Comparison of ENCODE assay signal across 24 cellular contexts in genomic region chr6:152093711-152094110, GRCh38.
"Had no signal": no experiment of that assay in that cellular context is flagged by ENCODE, and none has a peak within 500 bp of the region (broad histone marks: within the 10 kb centered on the region; RNA-seq: fewer than 3 reads in every experiment).

No MANE protein-coding gene starts in this region.

- H3K36me3 ChIP-seq: esophagus muscularis mucosa, gastrocnemius medialis, sigmoid colon, transverse colon had no signal

- H3K27me3 ChIP-seq: esophagus muscularis mucosa, gastrocnemius medialis, sigmoid colon, transverse colon had no signal

- H3K36me3 Mint-ChIP-seq: brain; naive B cell; stimulated activated naive B cell treated with anti-CD40 and anti-IgM and Interleukin-4, amounts not matched to agents 10 μg/mL and 1 μg/mL and 100 μg/mL, for 72 hours had no signal

- ATAC-seq: activated CD4-positive, CD25-positive, alpha-beta regulatory T cell treated with anti-CD3 and anti-CD28 coated beads, Interleukin-2, amount 50 U/mL, for 24 hours; effector memory CD8-positive, alpha-beta T cell; gastrocnemius medialis; stimulated activated naive B cell treated with anti-CD40 and anti-IgM and Interleukin-4, amounts not matched to agents 10 μg/mL and 1 μg/mL and 100 μg/mL, for 72 hours had no signal

- H3K9me3 ChIP-seq: esophagus muscularis mucosa, gastrocnemius medialis, sigmoid colon, transverse colon had no signal

- H3K4me3 ChIP-seq: esophagus muscularis mucosa, gastrocnemius medialis, sigmoid colon, smooth muscle cell, transverse colon had no signal

- H3K4me3 Mint-ChIP-seq: activated CD4-positive, alpha-beta memory T cell treated with anti-CD3 and anti-CD28 coated beads, Interleukin-2, amount 10 ng/mL, durations not matched to agents 7 days and 5 days; activated CD4-positive, alpha-beta T cell treated with anti-CD3 and anti-CD28 coated beads, Interleukin-2, amount 10 ng/mL, durations not matched to agents 24 days and 14 days; activated naive CD4-positive, alpha-beta T cell treated with anti-CD3 and anti-CD28 coated beads, Interleukin-2, amount 50 U/mL, for 24 hours; activated T-helper 1 cell treated with anti-CD3 and anti-CD28 coated beads, Interleukin-12 subunit alpha, Interleukin-12 subunit beta, Interleukin-2, Interleukin-4 antibody, amounts not matched to agents 30 ng/mL and 10 ng/mL and 1 ng/mL, durations not matched to agents 14 hours and 24 hours and 36 hours; brain; effector memory CD8-positive, alpha-beta T cell; naive B cell; neural crest cell; stimulated activated naive B cell treated with anti-CD40 and anti-IgM and Interleukin-4, amounts not matched to agents 10 μg/mL and 1 μg/mL and 100 μg/mL, for 72 hours had no signal

- H3K4me1 Mint-ChIP-seq: activated CD4-positive, alpha-beta T cell treated with anti-CD3 and anti-CD28 coated beads, Interleukin-2, amount 10 ng/mL, durations not matched to agents 24 days and 14 days; activated naive CD4-positive, alpha-beta T cell treated with anti-CD3 and anti-CD28 coated beads, Interleukin-2, amount 50 U/mL, for 24 hours; naive B cell; neural crest cell; stimulated activated naive B cell treated with anti-CD40 and anti-IgM and Interleukin-4, amounts not matched to agents 10 μg/mL and 1 μg/mL and 100 μg/mL, for 72 hours had no signal

- H3K27ac Mint-ChIP-seq: activated CD4-positive, alpha-beta memory T cell treated with anti-CD3 and anti-CD28 coated beads, Interleukin-2, amount 10 ng/mL, durations not matched to agents 7 days and 5 days; activated CD4-positive, alpha-beta T cell treated with anti-CD3 and anti-CD28 coated beads, Interleukin-2, amount 10 ng/mL, durations not matched to agents 24 days and 14 days; activated naive CD4-positive, alpha-beta T cell treated with anti-CD3 and anti-CD28 coated beads, Interleukin-2, amount 50 U/mL, for 24 hours; activated T-helper 1 cell treated with anti-CD3 and anti-CD28 coated beads, Interleukin-12 subunit alpha, Interleukin-12 subunit beta, Interleukin-2, Interleukin-4 antibody, amounts not matched to agents 30 ng/mL and 10 ng/mL and 1 ng/mL, durations not matched to agents 14 hours and 24 hours and 36 hours; effector memory CD8-positive, alpha-beta T cell; naive B cell; stimulated activated naive B cell treated with anti-CD40 and anti-IgM and Interleukin-4, amounts not matched to agents 10 μg/mL and 1 μg/mL and 100 μg/mL, for 72 hours had no signal

- H3K27me3 Mint-ChIP-seq: activated CD4-positive, alpha-beta memory T cell treated with anti-CD3 and anti-CD28 coated beads, Interleukin-2, amount 10 ng/mL, durations not matched to agents 7 days and 5 days; activated CD4-positive, alpha-beta T cell treated with anti-CD3 and anti-CD28 coated beads, Interleukin-2, amount 10 ng/mL, durations not matched to agents 24 days and 14 days; activated naive CD4-positive, alpha-beta T cell treated with anti-CD3 and anti-CD28 coated beads, Interleukin-2, amount 50 U/mL, for 24 hours; brain; naive B cell; stimulated activated naive B cell treated with anti-CD40 and anti-IgM and Interleukin-4, amounts not matched to agents 10 μg/mL and 1 μg/mL and 100 μg/mL, for 72 hours had no signal

- H3K27ac ChIP-seq: esophagus muscularis mucosa, sigmoid colon, transverse colon had no signal

- DNase-seq: activated CD4-positive, alpha-beta memory T cell treated with anti-CD3 and anti-CD28 coated beads, Interleukin-2, amount 10 ng/mL, durations not matched to agents 7 days and 5 days; activated CD4-positive, alpha-beta T cell treated with anti-CD3 and anti-CD28 coated beads, Interleukin-2, amount 10 ng/mL, durations not matched to agents 24 days and 14 days; activated gamma-delta T cell treated with Interleukin-2 at 50 U/mL for 16 hours; anterior cingulate cortex; central memory CD4-positive, alpha-beta T cell; effector memory CD8-positive, alpha-beta T cell; gastrocnemius medialis; hippocampal formation; naive B cell; occipital lobe; posterior cingulate gyrus; retina; sigmoid colon; stimulated activated CD4-positive, alpha-beta T cell treated with anti-CD3 and anti-CD28 coated beads, Interleukin-15, amount 100 ng/mL, for 24 hours; stimulated activated naive B cell treated with anti-CD40 and anti-IgM and Interleukin-4, amounts not matched to agents 10 μg/mL and 1 μg/mL and 100 μg/mL, for 72 hours; T-helper 2 cell; transverse colon had no signal

- H3K9me3 Mint-ChIP-seq: activated CD4-positive, alpha-beta memory T cell treated with anti-CD3 and anti-CD28 coated beads, Interleukin-2, amount 10 ng/mL, durations not matched to agents 7 days and 5 days; activated CD4-positive, alpha-beta T cell treated with anti-CD3 and anti-CD28 coated beads, Interleukin-2, amount 10 ng/mL, durations not matched to agents 24 days and 14 days; activated naive CD4-positive, alpha-beta T cell treated with anti-CD3 and anti-CD28 coated beads, Interleukin-2, amount 50 U/mL, for 24 hours; activated T-helper 1 cell treated with anti-CD3 and anti-CD28 coated beads, Interleukin-12 subunit alpha, Interleukin-12 subunit beta, Interleukin-2, Interleukin-4 antibody, amounts not matched to agents 30 ng/mL and 10 ng/mL and 1 ng/mL, durations not matched to agents 14 hours and 24 hours and 36 hours; brain; effector memory CD8-positive, alpha-beta T cell; naive B cell; stimulated activated naive B cell treated with anti-CD40 and anti-IgM and Interleukin-4, amounts not matched to agents 10 μg/mL and 1 μg/mL and 100 μg/mL, for 72 hours had no signal
